In the genomic region with DNA sequence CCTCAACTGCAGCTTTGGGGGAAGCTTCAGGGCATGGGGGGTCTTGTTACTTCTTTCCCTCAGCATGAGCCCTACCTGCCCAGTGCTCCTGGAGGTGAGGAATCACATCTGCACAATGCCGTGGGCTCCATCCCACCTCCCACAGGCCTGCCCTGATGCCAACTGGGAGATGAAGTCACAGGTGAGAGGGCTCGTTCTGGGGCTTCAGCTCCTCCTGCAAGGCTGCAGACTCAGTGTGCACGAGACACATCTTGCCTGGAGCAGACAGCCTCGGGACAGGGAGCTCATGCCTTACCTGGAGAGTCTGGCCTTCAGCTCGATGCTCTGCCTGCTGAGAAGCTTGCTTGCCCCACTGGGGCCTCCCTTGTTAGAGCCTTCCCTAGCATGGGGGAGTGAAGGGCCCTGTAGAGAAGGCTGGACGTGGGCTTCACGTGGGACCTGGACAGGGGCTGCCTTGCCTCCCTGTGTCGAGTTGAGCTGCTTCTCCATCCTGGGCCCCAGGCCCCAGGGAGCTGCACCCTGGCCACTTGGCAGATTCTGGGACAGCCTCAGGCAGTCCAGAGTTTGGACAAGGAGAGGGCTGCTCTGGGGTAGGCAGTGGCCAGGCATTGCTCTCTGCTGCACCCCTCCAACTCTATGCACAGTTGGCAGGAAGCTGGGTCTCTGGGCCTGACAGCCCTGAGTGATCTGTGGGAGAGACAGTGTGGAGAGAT, we compare ENCODE assay signal across 16 cellular contexts.
DNase-seq lines count a peak whose midpoint lies in the region; ATAC-seq and TF ChIP-seq lines count a peak whose summit lies in the region.
"Had no signal": no experiment of that assay in that cellular context is flagged by ENCODE, and none has a peak within 500 bp of the region (broad histone marks: within the 10 kb centered on the region; RNA-seq: fewer than 3 reads in every experiment).

No MANE protein-coding gene starts in this region.

- peak overlapping the region; percentile 43 for H3K23ac ChIP-seq in neuronal stem cell (ENCODE audit: low read depth, low read length, poor library complexity)

- no peak overlapping the region for H3K4me2 ChIP-seq in neuronal stem cell (ENCODE audit: insufficient read depth, low read length, poor library complexity, severe bottlenecking)
- H3K4me2 ChIP-seq: GM23338 had no signal

- no peak overlapping the region for H3K4ac ChIP-seq in neuronal stem cell (ENCODE audit: low read length)

- H3K4me1 ChIP-seq in heart right ventricle (no peaks in the 10 kb centered on the region), neuronal stem cell (ENCODE audit: control insufficient read depth in 2 of 2, insufficient read depth in 1 of 2, low read depth in 1 of 2, low read length in 2 of 2) (peaks cover 0 to 6% of the 10 kb centered on the region in 2 donors), sigmoid colon (no peaks in the 10 kb centered on the region)

- H3K79me1 ChIP-seq in neuronal stem cell (ENCODE audit: low read depth, low read length) = no peaks in the 10 kb centered on the region

- H3K27me3 Mint-ChIP-seq in chondrocyte (ENCODE audit: low read depth) = peaks cover 13% of the 10 kb centered on the region
- H3K27me3 Mint-ChIP-seq: CD4-positive, alpha-beta T cell had no signal

- H3K27ac ChIP-seq in heart right ventricle (no peak overlapping the region), neuronal stem cell (replicated peaks; ENCODE audit: low read length) (no peak overlapping the region), sigmoid colon (no peak overlapping the region)

- no peak overlapping the region for H2BK15ac ChIP-seq in neuronal stem cell (ENCODE audit: low read length)

- H3K27ac Mint-ChIP-seq in chondrocyte (ENCODE audit: unreplicated experiment) = no peak overlapping the region
- H3K27ac Mint-ChIP-seq: B cell; CD4-positive, alpha-beta T cell; GM23338; H9 had no signal

- DNase-seq in cardiac septum (ENCODE audit: low spot score) (peak; percentile 57), heart right ventricle (no peak), chondrocyte (ENCODE audit: low spot score) (peak; percentile 70), neuronal stem cell (ENCODE audit: low spot score) (no peak), sigmoid colon (peak; percentile 40), germinal center (ENCODE audit: low spot score) (no peak)
- DNase-seq: ACHN; C1 segment of cervical spinal cord; Calu3; CD4-positive, alpha-beta T cell; DMS 273 treated with DMSO at 0.1 percent for 48 hours; H9 had no signal

- peaks cover 3% of the 10 kb centered on the region for H3K36me3 Mint-ChIP-seq in chondrocyte (ENCODE audit: low read depth)

- no peak overlapping the region for H3K9ac ChIP-seq in neuronal stem cell (ENCODE audit: low read depth, low read length, poor library complexity)

- no peaks in the 10 kb centered on the region for H3K36me3 ChIP-seq in heart right ventricle
- H3K36me3 ChIP-seq in neuronal stem cell (replicated peaks in 1 of 2; ENCODE audit: control insufficient read depth in 2 of 2, insufficient read depth in 2 of 2, low read length in 2 of 2) = no peaks in the 10 kb centered on the region
- no peaks in the 10 kb centered on the region for H3K36me3 ChIP-seq in sigmoid colon

- H2AK5ac ChIP-seq in neuronal stem cell (ENCODE audit: low read depth, low read length) = peak overlapping the region; percentile 70

- ATAC-seq in heart right ventricle = no peak
- ATAC-seq in GM19395 (IDR thresholded peaks at IDR 0.05; ENCODE audit: unreplicated experiment) = no peak
- no peak for ATAC-seq in GM19023 (IDR thresholded peaks at IDR 0.05; ENCODE audit: unreplicated experiment)
- ATAC-seq: GM23338 had no signal

- H2BK120ac ChIP-seq in neuronal stem cell (ENCODE audit: low read depth, low read length) = no peak overlapping the region

- TF ChIP-seq EP300 in sigmoid colon (IDR thresholded peaks at IDR 0.05) = no peak

- H3K18ac ChIP-seq in neuronal stem cell (ENCODE audit: low read length) = peak overlapping the region; percentile 85

- 76 to 86% methylated on average over 8 of the region's 8 CpGs for WGBS in heart right ventricle, 2 donors
- no CpG with 5 or more reads among the region's 8 CpGs for WGBS in neuronal stem cell (ENCODE audit: extremely low coverage in 2 of 2, insufficient read length in 2 of 2, insufficient replicate concordance in 1 of 2), 2 donors
- 86 to 89% methylated on average over 8 of the region's 8 CpGs for WGBS in sigmoid colon, 2 donors

- H3K9me3 ChIP-seq in heart right ventricle (peaks cover 0 to 17% (median 0%) of the 10 kb centered on the region in 11 donors), neuronal stem cell (replicated peaks in 1 of 2; ENCODE audit: control insufficient read depth in 2 of 2, insufficient read depth in 1 of 2, low read depth in 1 of 2, low read length in 2 of 2) (peaks cover 0 to 3% of the 10 kb centered on the region in 2 donors), sigmoid colon (peaks cover 0 to 4% (median 0%) of the 10 kb centered on the region in 4 donors)

- no peaks in the 10 kb centered on the region for H3K4me1 Mint-ChIP-seq in chondrocyte (ENCODE audit: low read depth)
- H3K4me1 Mint-ChIP-seq: B cell, GM23338 had no signal

- TF ChIP-seq POLR2A in sigmoid colon (IDR thresholded peaks at IDR 0.05) = no peak

- H2BK5ac ChIP-seq in neuronal stem cell (ENCODE audit: low read length) = peak overlapping the region; percentile 9

- H3K27me3 ChIP-seq in heart right ventricle = peaks cover 0 to 13% (median 0%) of the 10 kb centered on the region in 7 donors
- H3K27me3 ChIP-seq in neuronal stem cell (ENCODE audit: control insufficient read depth in 3 of 3, insufficient read depth in 3 of 3, low read depth in 1 of 3, low read length in 3 of 3) = peaks cover 0 to 8% (median 0%) of the 10 kb centered on the region in 3 experiments
- H3K27me3 ChIP-seq in sigmoid colon = no peaks in the 10 kb centered on the region

- no peak overlapping the region for H4K91ac ChIP-seq in neuronal stem cell (ENCODE audit: low read depth, low read length, poor library complexity)

- peaks cover 6% of the 10 kb centered on the region for H3K9me3 Mint-ChIP-seq in chondrocyte (ENCODE audit: low read depth)

- no peak overlapping the region for H2AFZ ChIP-seq in neuronal stem cell (ENCODE audit: low read length)
- H2AFZ ChIP-seq: GM23338 had no signal

- no peak overlapping the region for H3K4me3 Mint-ChIP-seq in chondrocyte (ENCODE audit: unreplicated experiment)
- H3K4me3 Mint-ChIP-seq: B cell; CD4-positive, alpha-beta T cell; GM23338; H9 had no signal

- TF ChIP-seq CTCF in heart right ventricle (IDR thresholded peaks at IDR 0.05) (no peak), chondrocyte (IDR thresholded peaks at IDR 0.05) (no peak), sigmoid colon (IDR thresholded peaks at IDR 0.05) (no peak)

- peak overlapping the region; percentile 47 for H3K14ac ChIP-seq in neuronal stem cell (ENCODE audit: low read length)

- H3K4me3 ChIP-seq in heart right ventricle (no peak overlapping the region), neuronal stem cell (ENCODE audit: low read length in 2 of 2) (peak overlapping the region in 1 of 2 donors; percentile 36), sigmoid colon (no peak overlapping the region)
- H3K4me3 ChIP-seq: GM23338 had no signal

- H4K8ac ChIP-seq in neuronal stem cell (ENCODE audit: low read depth, low read length) = no peak overlapping the region

- intact Hi-C loops in cardiac septum (cut with DNase I) = no loop called here
- intact Hi-C loops in heart right ventricle (cut with DNase I) = no loop called here
- intact Hi-C loops in sigmoid colon (cut with DNase I) = no loop called here

- no peak overlapping the region for H2BK12ac ChIP-seq in neuronal stem cell (ENCODE audit: low read length)

Comparison
In these comparisons a context has a peak if more than half of its experiments do, and no peak if none do; other contexts are left out.
1. DNase-seq: peak in cardiac septum (single experiment), chondrocyte (single experiment) and sigmoid colon (single experiment); none in heart right ventricle (0 of 2), neuronal stem cell (single experiment) and germinal center (single experiment).